ENCODE assay signal across 8 cellular contexts in genomic region chr12:64088431-64089349, GRCh38.
A peak's percentile ranks its signal among the peaks of the same experiment; 100 is the strongest.
DNase-seq lines count a peak whose midpoint lies in the region; ATAC-seq and TF ChIP-seq lines count a peak whose summit lies in the region.

No MANE protein-coding gene starts in this region.

- DNase-seq in CMK (ENCODE audit: low read depth) (peak; percentile 15), MV-4-11 (lab: John Stamatoyannopoulos, UW) (peak; percentile 93), astrocyte of the hippocampus (ENCODE audit: low read depth, low spot score) (peak; percentile 95), iPS-NIHi7 (ENCODE audit: extremely low spot score) (peak; percentile 69), stromal cell of bone marrow (ENCODE audit: low read depth) (peak; percentile 90), GM20000 (ENCODE audit: low spot score) (no peak)
- DNase-seq in effector memory CD8-positive, alpha-beta T cell, result no peak
- DNase-seq in stimulated activated CD4-positive, alpha-beta T cell treated with anti-CD3 and anti-CD28 coated beads, Interleukin-1b, Interleukin-23, amount 100 ng/mL, for 48 hours, result no peak

- no peak overlapping the region for H3K27ac Mint-ChIP-seq in effector memory CD8-positive, alpha-beta T cell

- no peaks in the 10 kb centered on the region for H3K36me3 Mint-ChIP-seq in effector memory CD8-positive, alpha-beta T cell (ENCODE audit: insufficient read depth)

- ATAC-seq in effector memory CD8-positive, alpha-beta T cell (replicated peaks), result no peak

- no peak overlapping the region for H3K4me3 Mint-ChIP-seq in effector memory CD8-positive, alpha-beta T cell

- peaks cover 8 to 11% of the 10 kb centered on the region in 2 donors for H3K27me3 Mint-ChIP-seq in effector memory CD8-positive, alpha-beta T cell

- no peaks in the 10 kb centered on the region for H3K9me3 Mint-ChIP-seq in effector memory CD8-positive, alpha-beta T cell

- no peaks in the 10 kb centered on the region for H3K4me1 Mint-ChIP-seq in effector memory CD8-positive, alpha-beta T cell (ENCODE audit: low read depth in 2 of 2)

- TF ChIP-seq CTCF in GM20000 (IDR thresholded peaks at IDR 0.05; ENCODE audit: extremely low read depth, missing control alignments), result no peak

Comparison
In these comparisons a context has a peak if more than half of its experiments do, and no peak if none do; other contexts are left out.
1. DNase-seq: peak in CMK (single experiment), MV-4-11 (single experiment), astrocyte of the hippocampus (single experiment), iPS-NIHi7 (single experiment) and stromal cell of bone marrow (single experiment); none in effector memory CD8-positive, alpha-beta T cell (0 of 3), GM20000 (single experiment) and stimulated activated CD4-positive, alpha-beta T cell treated with anti-CD3 and anti-CD28 coated beads, Interleukin-1b, Interleukin-23, amount 100 ng/mL, for 48 hours (single experiment).